18 cellular contexts compared by ENCODE assay signal in the genomic region with DNA sequence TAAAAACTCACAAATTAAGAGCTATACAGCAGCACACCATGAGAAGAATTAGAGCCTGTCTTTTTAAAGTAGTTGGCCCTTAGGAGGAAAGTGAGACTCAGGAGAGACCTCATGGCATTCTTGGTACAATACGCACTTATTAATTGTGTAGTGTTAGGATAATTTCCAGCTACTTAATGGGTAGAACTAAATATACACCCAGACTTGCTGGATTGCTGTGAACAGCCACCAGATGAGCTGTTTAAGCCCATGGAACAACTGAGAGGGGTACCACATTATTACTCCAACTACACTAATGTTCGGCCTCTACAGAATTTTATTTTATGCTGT. TPM values are rescaled to one million over a fixed set of nuclear protein-coding genes. Genes with fewer than 3 reads are reported as not detected.
A peak's percentile ranks its signal among the peaks of the same experiment; 100 is the strongest.
DNase-seq lines count a peak whose midpoint lies in the region; ATAC-seq and TF ChIP-seq lines count a peak whose summit lies in the region.
"Had no signal": no experiment of that assay in that cellular context is flagged by ENCODE, and none has a peak within 500 bp of the region (broad histone marks: within the 10 kb centered on the region; RNA-seq: fewer than 3 reads in every experiment).

No MANE protein-coding gene starts in this region.

- no peaks in the 10 kb centered on the region for H3K36me3 ChIP-seq in ascending aorta
- no peaks in the 10 kb centered on the region for H3K36me3 ChIP-seq in left lung
- no peaks in the 10 kb centered on the region for H3K36me3 ChIP-seq in spleen
- no peaks in the 10 kb centered on the region for H3K36me3 ChIP-seq in aorta (ENCODE audit: control insufficient read depth in 1 of 2, insufficient read depth in 2 of 2, low read length in 1 of 2)
- no peaks in the 10 kb centered on the region for H3K36me3 ChIP-seq in upper lobe of right lung
- H3K36me3 ChIP-seq: BLaER1 treated with 17β-estradiol and CSF1 and Interleukin-3, amounts not matched to agents 10 nM and 100 nM had no signal

- intact Hi-C loops in ascending aorta (cut with DNase I) = no loop called here
- intact Hi-C loops in left lung (cut with DNase I) = no loop called here
- intact Hi-C loops in spleen (cut with DNase I; ENCODE audit: low total_unique reads) = no loop called here
- intact Hi-C loops in aorta (cut with DNase I) = no loop called here
- intact Hi-C loops in upper lobe of right lung (cut with DNase I) = no loop called here
- intact Hi-C loops in Right ventricle myocardium inferior (cut with DNase I) = no loop called here

- TF ChIP-seq CTCF in ascending aorta (IDR thresholded peaks at IDR 0.05) (no peak), left lung (IDR thresholded peaks at IDR 0.05) (no peak), spleen (IDR thresholded peaks at IDR 0.05 in 8 of 11, conservative IDR thresholded peaks at IDR 0.05 in 3 of 11) (no peak), upper lobe of right lung (IDR thresholded peaks at IDR 0.05) (no peak)

- no peaks in the 10 kb centered on the region for H3K9me3 ChIP-seq in ascending aorta
- H3K9me3 ChIP-seq in left lung = no peaks in the 10 kb centered on the region
- no peaks in the 10 kb centered on the region for H3K9me3 ChIP-seq in spleen
- no peaks in the 10 kb centered on the region for H3K9me3 ChIP-seq in aorta (ENCODE audit: control insufficient read depth, low read length)
- H3K9me3 ChIP-seq in upper lobe of right lung = no peaks in the 10 kb centered on the region

- H3K4me3 ChIP-seq in ascending aorta = no peak overlapping the region
- H3K4me3 ChIP-seq in left lung = no peak overlapping the region
- no peak overlapping the region for H3K4me3 ChIP-seq in spleen
- no peak overlapping the region for H3K4me3 ChIP-seq in aorta (ENCODE audit: low read length in 2 of 2)
- no peak overlapping the region for H3K4me3 ChIP-seq in upper lobe of right lung
- H3K4me3 ChIP-seq: BLaER1 treated with 17β-estradiol and CSF1 and Interleukin-3, amounts not matched to agents 10 nM and 100 nM had no signal

- WGBS in spleen, 5 donors = 92 to 98% (median 95%) methylated on average over 2 of the region's 2 CpGs
- 9 to 19% methylated on average over 2 of the region's 2 CpGs for whole genome bisulfite sequencing in aorta, 2 donors

- peak overlapping the region; percentile 67 to 70 for H3K27ac ChIP-seq in ascending aorta
- H3K27ac ChIP-seq in left lung = no peak overlapping the region
- peak overlapping the region in 5 of 8 donors; percentile 3 to 57 (median 40) for H3K27ac ChIP-seq in spleen
- peak overlapping the region in 1 of 2 donors; percentile 70 for H3K27ac ChIP-seq in aorta (ENCODE audit: low read depth in 1 of 2, low read length in 2 of 2)
- no peak overlapping the region for H3K27ac ChIP-seq in upper lobe of right lung
- H3K27ac ChIP-seq: BLaER1 treated with 17β-estradiol and CSF1 and Interleukin-3, amounts not matched to agents 10 nM and 100 nM had no signal

- DNase-seq in ascending aorta (ENCODE audit: low spot score in 2 of 2) (no peak), left lung (no peak), spleen (no peak), aorta (no peak), upper lobe of right lung (no peak), Right ventricle myocardium inferior (ENCODE audit: missing footprints) (no peak), AG08396 (ENCODE audit: low spot score) (no peak)
- DNase-seq: 8988T; Calu3; CD8-positive, alpha-beta T cell; DND-41; EL; GOT3; H7; HFFc6; IMR-90 had no signal

- H3K27me3 ChIP-seq in ascending aorta (no peaks in the 10 kb centered on the region), left lung (no peaks in the 10 kb centered on the region), spleen (replicated peaks in 1 of 7) (no peaks in the 10 kb centered on the region), aorta (ENCODE audit: control insufficient read depth in 1 of 2, insufficient read depth in 2 of 2, low read length in 1 of 2) (no peaks in the 10 kb centered on the region), upper lobe of right lung (no peaks in the 10 kb centered on the region)
- H3K27me3 ChIP-seq: BLaER1 treated with 17β-estradiol and CSF1 and Interleukin-3, amounts not matched to agents 10 nM and 100 nM had no signal

- no peak for TF ChIP-seq POLR2A in spleen (IDR thresholded peaks at IDR 0.05)

- ATAC-seq in left lung (peak; percentile 49), aorta (ENCODE audit: low FRiP score) (peak; percentile 60), upper lobe of right lung (no peak), Right ventricle myocardium inferior (no peak)
- ATAC-seq: CD8-positive, alpha-beta T cell; HCT116 had no signal

- H3K4me1 ChIP-seq in ascending aorta = peaks cover 0 to 28% of the 10 kb centered on the region in 2 donors
- peaks cover 0 to 10% of the 10 kb centered on the region in 2 donors for H3K4me1 ChIP-seq in left lung
- peaks cover 0 to 12% (median 3%) of the 10 kb centered on the region in 6 donors for H3K4me1 ChIP-seq in spleen
- peaks cover 0 to 7% of the 10 kb centered on the region in 2 donors for H3K4me1 ChIP-seq in aorta (ENCODE audit: control insufficient read depth in 1 of 2, insufficient read depth in 2 of 2, low read length in 2 of 2)
- no peaks in the 10 kb centered on the region for H3K4me1 ChIP-seq in upper lobe of right lung

RNA-seq across cellular contexts. Expression of a gene that starts 13.6 kb away (rescaled TPM):
- 2.2 TPM for total RNA-seq in ascending aorta
- total RNA-seq in left lung = 1 to 10 TPM; 4.7 to 4.8 TPM
- total RNA-seq in spleen = 10 to 100 TPM in 1 of 7 donors, 1 to 10 TPM in 6; 3.8 to 14.3 (median 6.0) TPM
- polyA plus RNA-seq in spleen = under 1 TPM; 0.35 to 0.74 (median 0.50) TPM
- 10 to 100 TPM; 10.1 to 12.4 TPM for total RNA-seq in aorta
- 1 to 10 TPM; 1.9 to 3.8 TPM for polyA plus RNA-seq in aorta
- 9.6 TPM for total RNA-seq in upper lobe of right lung
- 7.0 TPM for total RNA-seq in Right ventricle myocardium inferior

Comparison
In these comparisons a context has a peak if more than half of its experiments do, and no peak if none do; other contexts are left out.
1. H3K27ac ChIP-seq: peak in ascending aorta (2 of 2) and spleen (5 of 8); none in left lung (0 of 2) and upper lobe of right lung (single experiment).
2. ATAC-seq: peak in left lung (single experiment) and aorta (single experiment); none in upper lobe of right lung (single experiment) and Right ventricle myocardium inferior (single experiment).